In the genomic region with DNA sequence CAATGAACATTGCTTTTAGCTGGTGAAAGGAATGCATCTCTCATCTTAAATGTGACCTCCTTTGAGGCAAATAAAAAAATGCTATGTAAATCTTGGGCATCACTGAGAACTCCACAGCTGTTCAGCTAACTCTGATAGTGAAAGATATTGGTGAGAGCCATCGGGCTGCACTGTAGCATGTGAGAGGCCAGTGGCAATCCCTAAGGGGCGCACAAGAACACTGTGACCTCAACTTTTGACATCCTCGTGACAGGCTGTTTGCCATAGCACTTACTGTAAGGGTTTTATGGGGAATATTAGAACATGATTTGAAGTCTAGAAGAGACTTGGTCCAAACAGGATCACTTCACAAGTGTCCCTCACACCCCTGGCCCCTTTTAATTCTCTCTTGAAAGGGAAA, we compare ENCODE assay signal across 18 cellular contexts.
A peak's percentile ranks its signal among the peaks of the same experiment; 100 is the strongest.
DNase-seq lines count a peak whose midpoint lies in the region; ATAC-seq and TF ChIP-seq lines count a peak whose summit lies in the region.
"Had no signal": no experiment of that assay in that cellular context is flagged by ENCODE, and none has a peak within 500 bp of the region (broad histone marks: within the 10 kb centered on the region; RNA-seq: fewer than 3 reads in every experiment).

No MANE protein-coding gene starts in this region.

- no peak for TF ChIP-seq CTCF in right atrium auricular region (IDR thresholded peaks at IDR 0.05)

- H3K4me3 ChIP-seq in right atrium auricular region (no peak overlapping the region), skeletal muscle tissue (ENCODE audit: low read length in 3 of 3) (no peak overlapping the region)
- H3K4me3 ChIP-seq: BLaER1 had no signal

- no peak overlapping the region for H3K9ac ChIP-seq in skeletal muscle tissue (ENCODE audit: low read depth in 1 of 3, low read length in 3 of 3)
- H3K9ac ChIP-seq: BLaER1 had no signal

- ATAC-seq in Right ventricle myocardium inferior = peak; percentile 60
- ATAC-seq in stimulated activated memory B cell treated with anti-CD40 and anti-IgM and Interleukin-4, amounts not matched to agents 10 μg/mL and 1 μg/mL and 100 μg/mL, for 72 hours = no peak
- ATAC-seq: CD8-positive, alpha-beta T cell had no signal

- no peaks in the 10 kb centered on the region for H3K9me3 ChIP-seq in right atrium auricular region
- no peaks in the 10 kb centered on the region for H3K9me3 ChIP-seq in skeletal muscle tissue (ENCODE audit: control insufficient read depth in 3 of 3, low read length in 3 of 3)
- H3K9me3 ChIP-seq: Caco-2 had no signal

- no peaks in the 10 kb centered on the region for H3K4me1 ChIP-seq in right atrium auricular region
- no peaks in the 10 kb centered on the region for H3K4me1 ChIP-seq in skeletal muscle tissue (ENCODE audit: control insufficient read depth in 3 of 3, insufficient read depth in 3 of 3, low read length in 3 of 3)
- H3K4me1 ChIP-seq: BLaER1, Caco-2 had no signal

- no peaks in the 10 kb centered on the region for H3K27me3 ChIP-seq in right atrium auricular region
- H3K27me3 ChIP-seq in skeletal muscle tissue (ENCODE audit: control insufficient read depth in 3 of 3, insufficient read depth in 3 of 3, low read length in 3 of 3) = no peaks in the 10 kb centered on the region
- H3K27me3 ChIP-seq: BLaER1 had no signal

- no peak for DNase-seq in Right ventricle myocardium inferior (ENCODE audit: missing footprints)
- no peak for DNase-seq in right atrium auricular region (ENCODE audit: low spot score)
- peak; percentile 5 for DNase-seq in LHCN-M2 (ENCODE audit: low read depth)
- no peak for DNase-seq in activated CD4-positive, alpha-beta T cell treated with anti-CD3 and anti-CD28 coated beads for 4 hours
- DNase-seq: Caco-2; CD4-positive, CD25-positive, alpha-beta regulatory T cell; CD8-positive, alpha-beta T cell; DMS153; DND-41; GOT3; H7; HCEC 1CT had no signal

- no peaks in the 10 kb centered on the region for H3K36me3 Mint-ChIP-seq in stimulated activated memory B cell treated with anti-CD40 and anti-IgM and Interleukin-4, amounts not matched to agents 10 μg/mL and 1 μg/mL and 100 μg/mL, for 72 hours
- H3K36me3 Mint-ChIP-seq: CD4-positive, CD25-positive, alpha-beta regulatory T cell; CD8-positive, alpha-beta T cell had no signal

- H3K27ac ChIP-seq in right atrium auricular region (no peak overlapping the region), skeletal muscle tissue (ENCODE audit: low read depth, low read length) (peak overlapping the region; percentile 18)
- H3K27ac ChIP-seq: 22Rv1, BLaER1, C4-2B had no signal

- H3K36me3 ChIP-seq in right atrium auricular region (no peaks in the 10 kb centered on the region), skeletal muscle tissue (ENCODE audit: control insufficient read depth in 3 of 3, insufficient read depth in 3 of 3, low read length in 3 of 3) (no peaks in the 10 kb centered on the region)
- H3K36me3 ChIP-seq: BLaER1 had no signal

- no peak overlapping the region for H3K4me3 Mint-ChIP-seq in stimulated activated memory B cell treated with anti-CD40 and anti-IgM and Interleukin-4, amounts not matched to agents 10 μg/mL and 1 μg/mL and 100 μg/mL, for 72 hours
- H3K4me3 Mint-ChIP-seq: B cell; CD4-positive, CD25-positive, alpha-beta regulatory T cell; CD8-positive, alpha-beta T cell had no signal

- no peaks in the 10 kb centered on the region for H3K4me1 Mint-ChIP-seq in stimulated activated memory B cell treated with anti-CD40 and anti-IgM and Interleukin-4, amounts not matched to agents 10 μg/mL and 1 μg/mL and 100 μg/mL, for 72 hours
- H3K4me1 Mint-ChIP-seq: B cell; CD4-positive, CD25-positive, alpha-beta regulatory T cell had no signal

- no peaks in the 10 kb centered on the region for H3K27me3 Mint-ChIP-seq in stimulated activated memory B cell treated with anti-CD40 and anti-IgM and Interleukin-4, amounts not matched to agents 10 μg/mL and 1 μg/mL and 100 μg/mL, for 72 hours
- H3K27me3 Mint-ChIP-seq: B cell; CD4-positive, CD25-positive, alpha-beta regulatory T cell had no signal

- intact Hi-C loops in Right ventricle myocardium inferior (cut with DNase I) = no loop called here

- peaks cover 10% of the 10 kb centered on the region for H3K9me3 Mint-ChIP-seq in stimulated activated memory B cell treated with anti-CD40 and anti-IgM and Interleukin-4, amounts not matched to agents 10 μg/mL and 1 μg/mL and 100 μg/mL, for 72 hours

- H3K27ac Mint-ChIP-seq in stimulated activated memory B cell treated with anti-CD40 and anti-IgM and Interleukin-4, amounts not matched to agents 10 μg/mL and 1 μg/mL and 100 μg/mL, for 72 hours = no peak overlapping the region
- H3K27ac Mint-ChIP-seq: B cell; CD4-positive, CD25-positive, alpha-beta regulatory T cell; CD8-positive, alpha-beta T cell had no signal
